8 cellular contexts compared by ENCODE assay signal in genomic region chr12:6608592-6609311, GRCh38. TPM values are rescaled to one million over a fixed set of nuclear protein-coding genes. Genes with fewer than 3 reads are reported as not detected.
DNase-seq lines count a peak whose midpoint lies in the region; ATAC-seq and TF ChIP-seq lines count a peak whose summit lies in the region.

No MANE protein-coding gene starts in this region.

- 43 to 48% (median 47%) methylated on average over 8 of the region's 8 CpGs for WGBS in ovary, 3 donors

- intact Hi-C loops in ovary (cut with DNase I) = no loop called here

- no peak for TF ChIP-seq CTCF in C4-2B (conservative IDR thresholded peaks at IDR 0.05)
- no peak for TF ChIP-seq CTCF in cardiac fibroblast (IDR thresholded peaks at IDR 0.05; ENCODE audit: low read depth, low read length)
- TF ChIP-seq CTCF in ovary (IDR thresholded peaks at IDR 0.05) = no peak

- no peaks in the 10 kb centered on the region for H3K9me3 ChIP-seq in ovary

- peaks cover 21% of the 10 kb centered on the region for H3K4me1 ChIP-seq in ovary (ENCODE audit: insufficient read depth)

- H3K4me3 ChIP-seq in cardiac fibroblast (replicated peaks in 1 of 2; ENCODE audit: low read depth in 2 of 2, low read length in 2 of 2) (no peak overlapping the region), ovary (no peak overlapping the region)

- no peaks in the 10 kb centered on the region for H3K27me3 ChIP-seq in ovary

- H3K27ac ChIP-seq in C4-2B (peak overlapping the region; percentile 25), ovary (peak overlapping the region in 1 of 2 donors; percentile 89)

- DNase-seq in M059J (ENCODE audit: low read depth) (peak; percentile 24), cardiac fibroblast (ENCODE audit: low read depth in 2 of 2) (peak; percentile 37 to 49), ovary (peak; percentile 35 to 73 (median 68)), HK-2 (ENCODE audit: unreplicated experiment) (no peak), amniotic stem cell (lab: John Stamatoyannopoulos, UW) (no peak), NCI-H774 (lab: John Stamatoyannopoulos, UW) (no peak)

- no peak for TF ChIP-seq POLR2A in ovary (IDR thresholded peaks at IDR 0.05)

- ATAC-seq in HG02870 (IDR thresholded peaks at IDR 0.05; ENCODE audit: unreplicated experiment) = no peak

- no peaks in the 10 kb centered on the region for H3K36me3 ChIP-seq in ovary

- TF ChIP-seq EP300 in ovary (IDR thresholded peaks at IDR 0.05) = no peak

RNA-seq across cellular contexts. Expression of gene CHD4, which starts 1.6 kb away (rescaled TPM):
- total RNA-seq in M059J (2014; rRNA removed; shearing (Covaris generic)) = 131 and 207 TPM in 2 replicates
- total RNA-seq in ovary = 100 to 1,000 TPM; 137 to 297 (median 227) TPM
- 100 to 1,000 TPM; 118 to 177 TPM for polyA plus RNA-seq in ovary

RNA-seq across cellular contexts. Expression of gene LPAR5, which starts 27.0 kb away (rescaled TPM):
- 0.27 TPM in 1 of 2 replicates, not detected in the other for total RNA-seq in M059J (2014; rRNA removed; shearing (Covaris generic))
- 1 to 10 TPM in 6 of 7 donors, under 1 TPM in 1; 0.83 to 2.2 (median 1.3) TPM for total RNA-seq in ovary
- 1 to 10 TPM in 1 of 2 donors, under 1 TPM in 1; 0.57 to 2.6 TPM for polyA plus RNA-seq in ovary

RNA-seq across cellular contexts. Expression of gene ACRBP, which starts 38.5 kb away (rescaled TPM):
- total RNA-seq in M059J (2014; rRNA removed; shearing (Covaris generic)) = not detected in 2 replicates
- total RNA-seq in ovary = 1 to 10 TPM in 3 of 7 donors, under 1 TPM in 4; 0.30 to 2.5 (median 0.92) TPM
- 1 to 10 TPM in 1 of 2 donors, under 1 TPM in 1; 0.54 to 2.9 TPM for polyA plus RNA-seq in ovary

RNA-seq across cellular contexts. Expression of gene NOP2, which starts 40.7 kb away (rescaled TPM):
- 29.8 and 47.0 TPM in 2 replicates for total RNA-seq in M059J (2014; rRNA removed; shearing (Covaris generic))
- total RNA-seq in ovary = 10 to 100 TPM; 11.6 to 46.9 (median 24.5) TPM
- polyA plus RNA-seq in ovary = 10 to 100 TPM; 11.6 to 31.2 TPM

RNA-seq across cellular contexts. Expression of gene IFFO1, which starts 52.9 kb away (rescaled TPM):
- 5.4 and 13.4 TPM in 2 replicates for total RNA-seq in M059J (2014; rRNA removed; shearing (Covaris generic))
- 10 to 100 TPM; 10.9 to 31.4 (median 22.9) TPM for total RNA-seq in ovary
- polyA plus RNA-seq in ovary = 10 to 100 TPM in 1 of 2 donors, 1 to 10 TPM in 1; 9.7 to 25.9 TPM

Comparison
In these comparisons a context has a peak if more than half of its experiments do, and no peak if none do; other contexts are left out.
1. DNase-seq: peak in M059J (single experiment), cardiac fibroblast (2 of 2) and ovary (5 of 5); none in HK-2 (single experiment), amniotic stem cell (single experiment) and NCI-H774 (single experiment).